ENCODE assay signal across 8 cellular contexts in genomic region chr19:20776083-20777076, GRCh38. TPM values are rescaled to one million over a fixed set of nuclear protein-coding genes. Genes with fewer than 3 reads are reported as not detected.
DNase-seq lines count a peak whose midpoint lies in the region; ATAC-seq and TF ChIP-seq lines count a peak whose summit lies in the region.

Gene ZNF66, plus strand, starts transcription at chr19:20776304. Its CDS starts 144 bp downstream, at chr19:20776448.

- in situ Hi-C loops in IMR-90 (cut with MboI; ENCODE audit: low sequenced_read_pairs), result no loop called here

- intact Hi-C loops in IMR-90 (cut with micrococcal nuclease), result no loop called here
- intact Hi-C loops in stomach (cut with DNase I; ENCODE audit: low total_unique reads), result loop anchor here (10.0 kb wide), 1 partner anchor 212 kb away; the partner anchor contains the start of gene ZNF737

- H3K36me3 ChIP-seq in IMR-90 (ENCODE audit: control insufficient read depth, insufficient read depth, low read length) (peaks cover 3% of the 10 kb centered on the region), stomach (peaks cover 0 to 9% (median 7%) of the 10 kb centered on the region in 4 donors)

- CTCF ChIA-PET in IMR-90 (lab: Yijun Ruan, JAX) (interaction anchor here (0.6 kb wide), 2 partner anchors 347 to 1220 kb away, joined by 3 to 4 read pairs; no protein-coding TSS in a partner anchor), RWPE1 (lab: Yijun Ruan, JAX) (no interaction called here)

- H3K9ac ChIP-seq in IMR-90 (ENCODE audit: low read depth, low read length), result peak within 1 kb of the TSS; percentile 60

- peak within 1 kb of the TSS; percentile 100 for H3K27ac Mint-ChIP-seq in neural crest cell (ENCODE audit: unreplicated experiment)

- TF ChIP-seq CTCF in IMR-90 (conservative IDR thresholded peaks at IDR 0.05; ENCODE audit: low read depth, low read length) (no peak), RWPE1 (conservative IDR thresholded peaks at IDR 0.05; ENCODE audit: low read depth) (no peak), foreskin fibroblast (IDR thresholded peaks at IDR 0.05; ENCODE audit: low read depth, low read length) (no peak), neural crest cell (conservative IDR thresholded peaks at IDR 0.05) (no peak), stomach (IDR thresholded peaks at IDR 0.05) (no peak)

- no peaks in the 10 kb centered on the region for H3K27me3 Mint-ChIP-seq in neural crest cell (ENCODE audit: low read depth)

- BruUV-seq in IMR-90 (replicated peaks; lab: Mats Ljungman, UMichigan), result no TSS peak

- POLR2A ChIA-PET in IMR-90 (lab: Charles Lee; ENCODE audit: unreplicated experiment) (interaction anchor here (0.7 kb wide), 1 partner anchor 9 kb away, joined by 10 read pairs; no protein-coding TSS in a partner anchor), RWPE1 (lab: Yijun Ruan, JAX; ENCODE audit: low non-redundant PET) (interaction anchor here (0.6 kb wide), 1 partner anchor 511 kb away, joined by 4 read pairs; no protein-coding TSS in a partner anchor)

- H3K27ac ChIP-seq in IMR-90 (ENCODE audit: insufficient read depth, low read length) (peak within 1 kb of the TSS; percentile 10; the same call in 1 of the 2 replicates), RWPE1 (peak within 1 kb of the TSS; percentile 86), stomach (peak within 1 kb of the TSS; percentile 77 to 86 (median 81))

- no peaks in the 10 kb centered on the region for H4K20me1 ChIP-seq in IMR-90 (ENCODE audit: insufficient read depth, low read length)

- no peak within 1 kb of the TSS for H2AK5ac ChIP-seq in IMR-90 (ENCODE audit: low read depth, low read length)

- H3K4ac ChIP-seq in IMR-90 (ENCODE audit: low read depth, low read length), result no peak within 1 kb of the TSS

- no peaks in the 10 kb centered on the region for H3K79me1 ChIP-seq in IMR-90 (ENCODE audit: low read depth in 1 of 2, low read length in 2 of 2)

- peak within 1 kb of the TSS; percentile 100 for H3K4me3 Mint-ChIP-seq in neural crest cell

- H2AK9ac ChIP-seq in IMR-90 (replicated peaks; ENCODE audit: low read depth, low read length, poor library complexity), result peak within 1 kb of the TSS; percentile 23

- H2AFZ ChIP-seq in IMR-90 (replicated peaks; ENCODE audit: low read length, poor library complexity), result peak within 1 kb of the TSS; percentile 95

- no peak within 1 kb of the TSS for H2BK5ac ChIP-seq in IMR-90 (ENCODE audit: low read depth, low read length, poor library complexity, severe bottlenecking)

- DNase-seq in DMS153 (lab: John Stamatoyannopoulos, UW), result peak; percentile 93
- DNase-seq in IMR-90, result peak; percentile 95
- peak; percentile 92 for DNase-seq in RWPE1 (ENCODE audit: low spot score)
- peak; percentile 97 for DNase-seq in activated effector memory CD4-positive, alpha-beta T cell treated with anti-CD3 and anti-CD28 coated beads, Interleukin-2, amount 50 U/mL, for 16 hours
- DNase-seq in foreskin fibroblast, result peak; percentile 91 to 97
- peak; percentile 92 for DNase-seq in neural crest cell (ENCODE audit: low read depth, low spot score)
- peak; percentile 98 for DNase-seq in stomach

- no peak within 1 kb of the TSS for H2BK20ac ChIP-seq in IMR-90 (ENCODE audit: low read depth, low read length)

- H3K56ac ChIP-seq in IMR-90 (ENCODE audit: extremely low read depth, insufficient read depth, low read length), result peak within 1 kb of the TSS; percentile 17; the same call in 1 of the 2 replicates

- TF ChIP-seq POLR2A in IMR-90 (IDR thresholded peaks at IDR 0.05; ENCODE audit: low read depth, low read length) (peak; percentile 61), stomach (IDR thresholded peaks at IDR 0.05) (peak in 1 of 4 donors; percentile 67)

- 0% methylated on average over 5 of the region's 42 CpGs; no CpG with 5 or more reads in 1 of the 2 experiments for WGBS in IMR-90 (ENCODE audit: extremely low coverage in 2 of 2, insufficient read length in 1 of 2), 2 experiments
- 1 to 2% (median 1%) methylated on average over 33 to 42 of the region's 42 CpGs for WGBS in stomach, 5 donors

- peaks cover 2% of the 10 kb centered on the region for H3K9me3 Mint-ChIP-seq in neural crest cell

- H4K8ac ChIP-seq in IMR-90 (ENCODE audit: low read depth in 2 of 2, low read length in 2 of 2), result peak within 1 kb of the TSS in 1 of 2 experiments; percentile 14; a peak in 1 of 4 replicates

- H3K18ac ChIP-seq in IMR-90 (ENCODE audit: low read depth, low read length), result no peak within 1 kb of the TSS

- no peak for TF ChIP-seq RAD21 in IMR-90 (IDR thresholded peaks at IDR 0.05; ENCODE audit: low read length)

- H3K36me3 Mint-ChIP-seq in neural crest cell (ENCODE audit: low read depth), result peaks cover 35% of the 10 kb centered on the region

- no peak within 1 kb of the TSS for H2BK15ac ChIP-seq in IMR-90 (ENCODE audit: low read depth, low read length)

- H3K4me2 ChIP-seq in IMR-90 (ENCODE audit: low read depth, low read length), result peak within 1 kb of the TSS; percentile 74

- H3K14ac ChIP-seq in IMR-90 (replicated peaks; ENCODE audit: low read depth, low read length), result no peak within 1 kb of the TSS

- TF ChIP-seq EP300 in stomach (IDR thresholded peaks at IDR 0.05), result no peak

- H3K4me1 ChIP-seq in IMR-90 (ENCODE audit: control insufficient read depth, insufficient read depth, low read length), result no peaks in the 10 kb centered on the region
- H3K4me1 ChIP-seq in stomach, result peaks cover 0 to 13% (median 0%) of the 10 kb centered on the region in 4 donors

- H3K9me3 ChIP-seq in IMR-90 (ENCODE audit: control insufficient read depth, insufficient read depth, low read length) (peaks cover 4% of the 10 kb centered on the region), stomach (peaks cover 0 to 7% (median 0%) of the 10 kb centered on the region in 4 donors)

- H3K9me1 ChIP-seq in IMR-90 (ENCODE audit: insufficient read depth, low read length), result no peaks in the 10 kb centered on the region

- H2BK120ac ChIP-seq in IMR-90 (ENCODE audit: low read depth, low read length), result no peak within 1 kb of the TSS

- no peak within 1 kb of the TSS for H4K5ac ChIP-seq in IMR-90 (ENCODE audit: low read depth, low read length)

- dilution Hi-C loops in IMR-90 (cut with HindIII; ENCODE audit: low sequenced_read_pairs, unreplicated experiment), result no loop called here

- H3K23ac ChIP-seq in IMR-90 (ENCODE audit: low read depth, low read length), result 0 out of 2 replicates have a peak within 1 kb of the TSS, but pooled peaks have one; percentile 43

- H3K4me3 ChIP-seq in IMR-90 (ENCODE audit: insufficient read depth, low read depth, low read length) (peak within 1 kb of the TSS; percentile 71), foreskin fibroblast (ENCODE audit: low read depth in 1 of 2, low read length in 2 of 2) (peak within 1 kb of the TSS; percentile 74 to 85), stomach (peak within 1 kb of the TSS; percentile 74 to 90 (median 86))

- peak; percentile 97 for ATAC-seq in GM21526 (IDR thresholded peaks at IDR 0.05; ENCODE audit: low FRiP score, unreplicated experiment)
- peak; percentile 100 for ATAC-seq in IMR-90 (ENCODE audit: low read depth)

- no peak within 1 kb of the TSS for H4K91ac ChIP-seq in IMR-90 (ENCODE audit: insufficient read depth, low read depth, low read length)

- H3K27me3 ChIP-seq in IMR-90 (ENCODE audit: control insufficient read depth, insufficient read depth, low read length) (no peaks in the 10 kb centered on the region), stomach (no peaks in the 10 kb centered on the region)

- peaks cover 15% of the 10 kb centered on the region for H3K4me1 Mint-ChIP-seq in neural crest cell

TF ChIP-seq in IMR-90, 13 proteins besides CTCF, POLR2A, EP300 and RAD21:
- no peak for TF ChIP-seq SMC3 (IDR thresholded peaks at IDR 0.05; ENCODE audit: low read depth, low read length)
- no peak for TF ChIP-seq NFE2L2 (IDR thresholded peaks at IDR 0.05; ENCODE audit: low read depth, low read length)
- TF ChIP-seq USF2 (IDR thresholded peaks at IDR 0.05; ENCODE audit: low read depth, low read length), result 0 out of 2 replicates have a peak, but pooled peaks have one; percentile 27
- TF ChIP-seq CHD1 (IDR thresholded peaks at IDR 0.05; ENCODE audit: low read depth, low read length), result no peak
- TF ChIP-seq MXI1 (IDR thresholded peaks at IDR 0.05; ENCODE audit: borderline replicate concordance, low read depth, low read length), result 0 out of 2 replicates have a peak, but pooled peaks have one; percentile 50
- TF ChIP-seq FOS (IDR thresholded peaks at IDR 0.05; ENCODE audit: low read depth, low read length), result peak; percentile 45; the same call in 1 of the 2 replicates
- no peak for TF ChIP-seq RFX5 (IDR thresholded peaks at IDR 0.05; ENCODE audit: low read depth, low read length)

RNA-seq across cellular contexts. Expression of gene ZNF66, which starts in this region (rescaled TPM):
- total RNA-seq in IMR-90 (2012; rRNA removed) (2.0 and 2.2 TPM in 2 replicates), neural crest cell (16.4 and 19.0 TPM in 2 replicates), stomach (10 to 100 TPM in 3 of 5 donors, 1 to 10 TPM in 2; 1.4 to 47.8 (median 21.7) TPM)
- polyA plus RNA-seq in IMR-90 (2012; rRNA removed) (0.55 and 0.75 TPM in 2 replicates), stomach (1 to 10 TPM in 1 of 3 donors, under 1 TPM in 2; 0.53 to 1.5 (median 1.00) TPM)
- 0.10 and 0.31 TPM in 2 replicates for polyA plus RNA-seq in IMR-90 (2012; cell fraction: cytosol; rRNA removed)
- polyA plus RNA-seq in IMR-90 (2012; cell fraction: nucleus; rRNA removed; ENCODE audit: low replicate concordance), result 0.04 and 0.68 TPM in 2 replicates

Comparison
In these comparisons a context has a peak if more than half of its experiments do, and no peak if none do; other contexts are left out.
1. Peak in every context shown above with its lines: DNase-seq, ATAC-seq, H3K4me3 ChIP-seq and H3K27ac ChIP-seq.
2. H3K27ac ChIP-seq: peak in every context shown above with its lines; median percentile 86 in RWPE1; 81 in stomach; 10 in IMR-90.